ENCODE assay signal across 20 cellular contexts in genomic region chr1:93628682-93629081, GRCh38. TPM values are rescaled to one million over a fixed set of nuclear protein-coding genes. Genes with fewer than 3 reads are reported as not detected.
DNase-seq lines count a peak whose midpoint lies in the region; ATAC-seq, FAIRE-seq and TF ChIP-seq lines count a peak whose summit lies in the region.
"Had no signal": no experiment of that assay in that cellular context is flagged by ENCODE, and none has a peak within 500 bp of the region (broad histone marks: within the 10 kb centered on the region; RNA-seq: fewer than 3 reads in every experiment).

No MANE protein-coding gene starts in this region.

- intact Hi-C loops in MCF 10A (cut with micrococcal nuclease) = loop anchor here (1.0 to 10.0 kb wide), 6 partner anchors 52 to 324 kb away; no protein-coding TSS in a partner anchor

- no peaks in the 10 kb centered on the region for H3K9me3 Mint-ChIP-seq in MCF 10A (ENCODE audit: unreplicated experiment)
- H3K9me3 Mint-ChIP-seq in memory B cell = no peaks in the 10 kb centered on the region
- H3K9me3 Mint-ChIP-seq: effector memory CD8-positive, alpha-beta T cell had no signal

- no peaks in the 10 kb centered on the region for H3K9me3 ChIP-seq in subcutaneous abdominal adipose tissue (ENCODE audit: control insufficient read depth in 5 of 5, low read length in 5 of 5)
- H3K9me3 ChIP-seq: adrenal gland, esophagus squamous epithelium, neutrophil, vagina had no signal

- H3K27me3 ChIP-seq in subcutaneous abdominal adipose tissue (ENCODE audit: control insufficient read depth in 5 of 5, insufficient read depth in 4 of 5, low read length in 5 of 5) = no peaks in the 10 kb centered on the region
- H3K27me3 ChIP-seq: adrenal gland, esophagus squamous epithelium, neutrophil, vagina had no signal

- POLR2A ChIA-PET in MCF 10A (lab: Yijun Ruan, JAX) = interaction anchor here (0.7 to 11.0 kb wide), 18 partner anchors 12 to 216 kb away, joined by 3 to 156 read pairs (median 5); partner anchors contain the start of gene BCAR3

- TF ChIP-seq CTCF in MCF 10A (IDR thresholded peaks at IDR 0.05; ENCODE audit: unreplicated experiment) = no peak

- no peak overlapping the region for H3K4me3 ChIP-seq in subcutaneous abdominal adipose tissue (ENCODE audit: low read depth in 1 of 5, low read length in 5 of 5)
- H3K4me3 ChIP-seq: adrenal gland, esophagus squamous epithelium, skin epidermis, vagina had no signal

- H3K27me3 Mint-ChIP-seq in MCF 10A (ENCODE audit: insufficient read depth, unreplicated experiment) = no peaks in the 10 kb centered on the region
- H3K27me3 Mint-ChIP-seq in memory B cell = no peaks in the 10 kb centered on the region
- H3K27me3 Mint-ChIP-seq: effector memory CD8-positive, alpha-beta T cell had no signal

- CTCF ChIA-PET in MCF 10A (lab: Yijun Ruan, JAX) = interaction anchor here (0.6 to 8.0 kb wide), 45 partner anchors 9 to 324 kb away, joined by 3 to 250 read pairs (median 5); partner anchors contain the start of gene BCAR3

- peak overlapping the region; percentile 39 for H3K27ac ChIP-seq in subcutaneous abdominal adipose tissue (ENCODE audit: low read depth, low read length)
- H3K27ac ChIP-seq: C4-2B, esophagus squamous epithelium, neutrophil, vagina had no signal

- H3K4me1 Mint-ChIP-seq in MCF 10A (ENCODE audit: insufficient read depth, unreplicated experiment) = peaks cover 53% of the 10 kb centered on the region
- H3K4me1 Mint-ChIP-seq in memory B cell = peaks cover 4% of the 10 kb centered on the region

- H3K4me3 Mint-ChIP-seq in MCF 10A (ENCODE audit: unreplicated experiment) (no peak overlapping the region), memory B cell (no peak overlapping the region)
- H3K4me3 Mint-ChIP-seq: activated CD8-positive, alpha-beta T cell treated with anti-CD3 and anti-CD28 coated beads, Interleukin-2, amount 10 ng/mL, durations not matched to agents 7 days and 5 days; effector memory CD8-positive, alpha-beta T cell had no signal

- no peak for TF ChIP-seq POLR2A in GM12892 (IDR thresholded peaks at IDR 0.05; ENCODE audit: low read depth, low read length)

- H3K27ac Mint-ChIP-seq in MCF 10A (ENCODE audit: low read depth, unreplicated experiment) = peak overlapping the region; percentile 95
- H3K27ac Mint-ChIP-seq in memory B cell = peak overlapping the region; percentile 10
- H3K27ac Mint-ChIP-seq: activated CD8-positive, alpha-beta T cell treated with anti-CD3 and anti-CD28 coated beads, Interleukin-2, amount 10 ng/mL, durations not matched to agents 7 days and 5 days; effector memory CD8-positive, alpha-beta T cell had no signal

- H3K36me3 Mint-ChIP-seq in MCF 10A (ENCODE audit: insufficient read depth, unreplicated experiment) (peaks cover 25% of the 10 kb centered on the region), memory B cell (no peaks in the 10 kb centered on the region)

- peaks cover 0 to 4% (median 0%) of the 10 kb centered on the region in 5 donors for H3K36me3 ChIP-seq in subcutaneous abdominal adipose tissue (ENCODE audit: control insufficient read depth in 5 of 5, insufficient read depth in 5 of 5, low read length in 5 of 5)
- H3K36me3 ChIP-seq: adrenal gland, neutrophil, vagina had no signal

- no peak overlapping the region for H3K9ac ChIP-seq in subcutaneous abdominal adipose tissue (ENCODE audit: low read length in 5 of 5)

- peaks cover 0 to 18% (median 9%) of the 10 kb centered on the region in 5 donors for H3K4me1 ChIP-seq in subcutaneous abdominal adipose tissue (ENCODE audit: control insufficient read depth in 5 of 5, insufficient read depth in 5 of 5, low read length in 5 of 5)
- H3K4me1 ChIP-seq: vagina had no signal

- BruUV-seq in MCF 10A (replicated peaks; lab: Mats Ljungman, UMichigan) = no TSS peak

- ATAC-seq in memory B cell (ENCODE audit: low read depth) = no peak
- no peak for ATAC-seq in HG02938 (IDR thresholded peaks at IDR 0.05; ENCODE audit: unreplicated experiment)

- peak; percentile 68 for FAIRE-seq in GM12892 (lab: Jason Lieb, UNC)

- no peak for DNase-seq in GM12892 (ENCODE audit: insufficient read length)
- DNase-seq in MCF 10A (ENCODE audit: unreplicated experiment) = no peak
- DNase-seq in memory B cell (ENCODE audit: low spot score in 2 of 2) = no peak
- no peak for DNase-seq in KG1 (lab: John Stamatoyannopoulos, UW)
- no peak for DNase-seq in occipital lobe (lab: John Stamatoyannopoulos, UW)
- DNase-seq in T1000 (lab: John Stamatoyannopoulos, UW) = no peak
- DNase-seq: activated CD8-positive, alpha-beta T cell treated with anti-CD3 and anti-CD28 coated beads, Interleukin-2, amount 10 ng/mL, durations not matched to agents 7 days and 5 days; activated gamma-delta T cell; activated T-cell treated with anti-CD3 and anti-CD28 coated beads for 4 hours; adrenal gland; effector memory CD8-positive, alpha-beta T cell; esophagus squamous epithelium; SIG-M5; stimulated activated CD4-positive, alpha-beta T cell treated with anti-CD3 and anti-CD28 coated beads, Interleukin-1b, Interleukin-23, amount 100 ng/mL, for 48 hours had no signal

RNA-seq across cellular contexts. Expression of gene BCAR3, which starts 53.0 kb away (rescaled TPM):
- polyA plus RNA-seq in GM12892 (2012; ENCODE audit: missing spikeins) = 3.5 TPM
- total RNA-seq in MCF 10A (2022) (83.6 and 130 TPM in 2 replicates), occipital lobe (5.9 TPM)

Comparison
In these comparisons a context has a peak if more than half of its experiments do, and no peak if none do; other contexts are left out.
1. RNA of gene BCAR3, which starts 53.0 kb away (total RNA-seq): 83.6 to 130 TPM in MCF 10A; 5.9 TPM in occipital lobe (single experiment); every median in the first group is over 10 times any median in the second.